ENCODE assay signal across 1 cellular context in the genomic region with DNA sequence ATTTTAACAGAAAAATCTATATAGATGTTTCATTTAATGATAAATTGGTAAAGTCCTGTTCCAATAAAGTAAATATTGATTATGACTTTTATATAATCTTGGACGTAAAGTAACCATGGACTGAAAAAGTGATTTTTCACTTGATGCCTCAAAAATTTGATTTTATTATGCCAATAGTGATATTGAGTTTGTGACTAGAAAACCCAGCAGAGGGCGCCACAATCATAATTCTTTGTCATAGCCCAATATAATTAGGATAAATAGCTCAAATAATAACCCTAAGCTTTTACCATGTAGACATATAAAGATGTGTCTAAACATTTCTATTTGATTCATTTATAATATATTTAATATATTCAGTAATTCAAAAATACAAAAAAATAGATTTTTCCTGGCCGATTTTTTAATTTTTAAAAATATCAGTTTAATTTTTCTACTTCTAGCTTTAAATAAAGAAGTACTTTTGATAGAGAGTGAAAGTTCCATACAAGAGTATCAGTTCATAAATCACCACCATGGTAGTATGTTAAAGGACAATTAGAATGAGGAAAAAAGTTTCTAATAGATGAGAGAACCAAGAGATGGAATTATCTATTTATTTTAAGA.
TF ChIP-seq lines count a peak whose summit lies in the region.

No MANE protein-coding gene starts in this region.

TF ChIP-seq in H1, 55 proteins besides CTCF, POLR2A, EP300 and RAD21:
- TF ChIP-seq ASH2L (IDR thresholded peaks at IDR 0.05; ENCODE audit: low read length) (no peak), NANOG (IDR thresholded peaks at IDR 0.05; ENCODE audit: insufficient read depth, low read depth, low read length, poor library complexity, severe bottlenecking) (no peak), BACH1 (IDR thresholded peaks at IDR 0.05; ENCODE audit: low read length) (no peak), SUZ12 (IDR thresholded peaks at IDR 0.05; ENCODE audit: low read length) (no peak), SRF (IDR thresholded peaks at IDR 0.05; ENCODE audit: low read depth, low read length) (no peak), EGR1 (IDR thresholded peaks at IDR 0.05; ENCODE audit: borderline replicate concordance, low read depth, low read length) (no peak), KDM1A (IDR thresholded peaks at IDR 0.05; ENCODE audit: borderline replicate concordance, low read length) (no peak), SP2 (IDR thresholded peaks at IDR 0.05; ENCODE audit: low read length) (no peak), FOSL1 (IDR thresholded peaks at IDR 0.05; ENCODE audit: insufficient read depth, low read depth, low read length) (no peak), HDAC2 (IDR thresholded peaks at IDR 0.05; ENCODE audit: borderline replicate concordance in 1 of 2, low read depth in 2 of 2, low read length in 2 of 2) (no peak), GTF2F1 (IDR thresholded peaks at IDR 0.05; ENCODE audit: borderline replicate concordance, low read depth, low read length) (no peak)
- TF ChIP-seq, protein P1, sequence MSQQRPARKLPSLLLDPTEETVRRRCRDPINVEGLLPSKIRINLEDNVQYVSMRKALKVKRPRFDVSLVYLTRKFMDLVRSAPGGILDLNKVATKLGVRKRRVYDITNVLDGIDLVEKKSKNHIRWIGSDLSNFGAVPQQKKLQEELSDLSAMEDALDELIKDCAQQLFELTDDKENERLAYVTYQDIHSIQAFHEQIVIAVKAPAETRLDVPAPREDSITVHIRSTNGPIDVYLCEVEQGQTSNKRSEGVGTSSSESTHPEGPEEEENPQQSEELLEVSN (IDR thresholded peaks at IDR 0.05): no peak
TF ChIP-seq in H1: peak in this region for 0.
